Comparison of ENCODE assay signal across 1 cellular context in genomic region chr9:93076101-93076791, GRCh38.
TF ChIP-seq lines count a peak whose summit lies in the region.

No MANE protein-coding gene starts in this region.

TF ChIP-seq in K562, 482 proteins besides CTCF, POLR2A, EP300 and RAD21:
- TF ChIP-seq ZNF239 (CRISPR knock-in tag; IDR thresholded peaks at IDR 0.05) (peak; percentile 91), ELF2 (CRISPR knock-in tag; IDR thresholded peaks at IDR 0.05) (no peak), ZNF24 (IDR thresholded peaks at IDR 0.05) (peak; percentile 94), RBM25 (IDR thresholded peaks at IDR 0.05; ENCODE audit: low read depth, low read length, severe bottlenecking) (peak; percentile 31)
